Comparison of ENCODE assay signal across 8 cellular contexts in genomic region chr14:85934123-85934885, GRCh38.
DNase-seq lines count a peak whose midpoint lies in the region; ATAC-seq and TF ChIP-seq lines count a peak whose summit lies in the region.

No MANE protein-coding gene starts in this region.

- H3K4me1 Mint-ChIP-seq in Calu3 (ENCODE audit: low read depth, unreplicated experiment) = peaks cover 7% of the 10 kb centered on the region
- peaks cover 30% of the 10 kb centered on the region for H3K4me1 Mint-ChIP-seq in activated naive CD4-positive, alpha-beta T cell treated with anti-CD3 and anti-CD28 coated beads for 36 hours (ENCODE audit: low read depth)

- no peaks in the 10 kb centered on the region for H3K9me3 ChIP-seq in SJSA1 (replicated peaks)

- TF ChIP-seq CTCF in Calu3 (IDR thresholded peaks at IDR 0.05; ENCODE audit: unreplicated experiment) = no peak

- H3K27ac Mint-ChIP-seq in Calu3 (ENCODE audit: unreplicated experiment) = peak overlapping the region; percentile 85
- H3K27ac Mint-ChIP-seq in activated naive CD4-positive, alpha-beta T cell treated with anti-CD3 and anti-CD28 coated beads for 36 hours = peak overlapping the region; percentile 90

- H3K36me3 ChIP-seq in SJSA1 = no peaks in the 10 kb centered on the region

- POLR2A ChIA-PET in HEK293T (lab: Yijun Ruan, JAX) = no interaction called here

- peaks cover 10% of the 10 kb centered on the region for H3K36me3 Mint-ChIP-seq in Calu3 (ENCODE audit: insufficient read depth, unreplicated experiment)
- peaks cover 12% of the 10 kb centered on the region for H3K36me3 Mint-ChIP-seq in activated naive CD4-positive, alpha-beta T cell treated with anti-CD3 and anti-CD28 coated beads for 36 hours (ENCODE audit: low read depth)

- peak; percentile 14 for DNase-seq in Calu3
- DNase-seq in SJSA1 (ENCODE audit: low read depth in 1 of 2, low spot score in 2 of 2) = peak in 1 of 2 experiments; percentile 3
- DNase-seq in activated naive CD4-positive, alpha-beta T cell treated with anti-CD3 and anti-CD28 coated beads for 36 hours = peak; percentile 55
- DNase-seq in inferior parietal cortex (ENCODE audit: extremely low spot score) = peak; percentile 64
- DNase-seq in stimulated activated CD8-positive, alpha-beta memory T cell treated with anti-CD3 and anti-CD28 coated beads, Interleukin-12 subunit alpha, Interleukin-12 subunit beta, amount 100 ng/mL, for 24 hours (ENCODE audit: extremely low read depth) = peak; percentile 2
- DNase-seq in HEK293T (ENCODE audit: extremely low spot score) = no peak

- H3K27me3 Mint-ChIP-seq in Calu3 (ENCODE audit: unreplicated experiment) = no peaks in the 10 kb centered on the region
- H3K27me3 Mint-ChIP-seq in activated naive CD4-positive, alpha-beta T cell treated with anti-CD3 and anti-CD28 coated beads for 36 hours (ENCODE audit: low read depth) = no peaks in the 10 kb centered on the region

- intact Hi-C loops in Calu3 (cut with micrococcal nuclease; ENCODE audit: unreplicated experiment) = no loop called here
- intact Hi-C loops in activated naive CD4-positive, alpha-beta T cell treated with anti-CD3 and anti-CD28 coated beads for 36 hours (cut with micrococcal nuclease) = loop anchor here (5.0 kb wide), 1 partner anchor 103 kb away; no protein-coding TSS in a partner anchor

- H3K27ac ChIP-seq in SJSA1 = no peak overlapping the region

- peaks cover 5% of the 10 kb centered on the region for H3K9me3 Mint-ChIP-seq in Calu3 (ENCODE audit: low read depth, unreplicated experiment)
- peaks cover 11% of the 10 kb centered on the region for H3K9me3 Mint-ChIP-seq in activated naive CD4-positive, alpha-beta T cell treated with anti-CD3 and anti-CD28 coated beads for 36 hours

- H3K27me3 ChIP-seq in SJSA1 (replicated peaks) = no peaks in the 10 kb centered on the region

- peak overlapping the region; percentile 10 for H3K4me3 ChIP-seq in SJSA1

- no TSS peak for BruUV-seq in Calu3 (replicated peaks; lab: Mats Ljungman, UMichigan)

- peak; percentile 84 for ATAC-seq in GM19463 (IDR thresholded peaks at IDR 0.05; ENCODE audit: unreplicated experiment)
- peak; percentile 78 for ATAC-seq in HG03565 (IDR thresholded peaks at IDR 0.05; ENCODE audit: unreplicated experiment)

- peak overlapping the region; percentile 90 for H3K4me3 Mint-ChIP-seq in Calu3 (ENCODE audit: low read depth, unreplicated experiment)
- H3K4me3 Mint-ChIP-seq in activated naive CD4-positive, alpha-beta T cell treated with anti-CD3 and anti-CD28 coated beads for 36 hours = peak overlapping the region; percentile 80

- CTCF ChIA-PET in Calu3 (lab: Charles Lee) (no interaction called here), HEK293T (lab: Yijun Ruan, JAX) (no interaction called here)
- CTCF ChIA-PET in activated naive CD4-positive, alpha-beta T cell treated with anti-CD3 and anti-CD28 coated beads for 36 hours (lab: Charles Lee) = interaction anchor here (0.5 kb wide), 1 partner anchor 66 kb away, joined by 3 read pairs; no protein-coding TSS in a partner anchor

- H3K4me1 ChIP-seq in SJSA1 (replicated peaks) = no peaks in the 10 kb centered on the region

TF ChIP-seq in HEK293T, 16 proteins besides CTCF, POLR2A, EP300 and RAD21:
- TF ChIP-seq BHLHE40 (IDR thresholded peaks at IDR 0.05; ENCODE audit: borderline replicate concordance) = no peak
- no peak for TF ChIP-seq TARDBP (IDR thresholded peaks at IDR 0.05)
- no peak for TF ChIP-seq FOXM1 (IDR thresholded peaks at IDR 0.05; ENCODE audit: borderline replicate concordance)
- TF ChIP-seq ZNF384 (IDR thresholded peaks at IDR 0.05) = no peak
- TF ChIP-seq L3MBTL2 (conservative IDR thresholded peaks at IDR 0.05) = no peak
- TF ChIP-seq, protein P1, sequence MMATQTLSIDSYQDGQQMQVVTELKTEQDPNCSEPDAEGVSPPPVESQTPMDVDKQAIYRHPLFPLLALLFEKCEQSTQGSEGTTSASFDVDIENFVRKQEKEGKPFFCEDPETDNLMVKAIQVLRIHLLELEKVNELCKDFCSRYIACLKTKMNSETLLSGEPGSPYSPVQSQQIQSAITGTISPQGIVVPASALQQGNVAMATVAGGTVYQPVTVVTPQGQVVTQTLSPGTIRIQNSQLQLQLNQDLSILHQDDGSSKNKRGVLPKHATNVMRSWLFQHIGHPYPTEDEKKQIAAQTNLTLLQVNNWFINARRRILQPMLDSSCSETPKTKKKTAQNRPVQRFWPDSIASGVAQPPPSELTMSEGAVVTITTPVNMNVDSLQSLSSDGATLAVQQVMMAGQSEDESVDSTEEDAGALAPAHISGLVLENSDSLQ (IDR thresholded peaks at IDR 0.05) = no peak
- TF ChIP-seq ARNT (IDR thresholded peaks at IDR 0.05) = no peak
- TF ChIP-seq SUZ12 (IDR thresholded peaks at IDR 0.05) = no peak
- no peak for TF ChIP-seq FOXA1 (IDR thresholded peaks at IDR 0.05)
- no peak for TF ChIP-seq FOXK2 (IDR thresholded peaks at IDR 0.05)
